In genomic region chr12:110403146-110403974, GRCh38 we compare ENCODE assay signal across 8 cellular contexts. TPM values are rescaled to one million over a fixed set of nuclear protein-coding genes. Genes with fewer than 3 reads are reported as not detected.
DNase-seq lines count a peak whose midpoint lies in the region; ATAC-seq and TF ChIP-seq lines count a peak whose summit lies in the region.

Gene ANAPC7, minus strand, starts transcription at chr12:110403708. Its CDS starts 81 bp downstream, at chr12:110403627.

- intact Hi-C loops in dendritic cell treated with granulocyte-macrophage colony-stimulating factor and Interleukin-4, amounts not matched to agents 40 ng/mL and 50 ng/mL, for 4 days (cut with micrococcal nuclease): no loop called here
- intact Hi-C loops in left lung (cut with DNase I): no loop called here

- TF ChIP-seq CTCF in AG04450 (IDR thresholded peaks at IDR 0.05; ENCODE audit: low read depth, low read length) (no peak), left lung (IDR thresholded peaks at IDR 0.05) (no peak)

- H3K27ac ChIP-seq in AG04450 (ENCODE audit: low read depth, low read length): peak within 1 kb of the TSS; percentile 81
- H3K27ac ChIP-seq in left lung: peak within 1 kb of the TSS; percentile 94 to 96

- peak within 1 kb of the TSS; percentile 92 for H3K4me3 ChIP-seq in AG04450 (ENCODE audit: low read depth, low read length)
- peak within 1 kb of the TSS; percentile 98 to 100 for H3K4me3 ChIP-seq in left lung

- peaks cover 0 to 27% of the 10 kb centered on the region in 2 donors for H3K36me3 ChIP-seq in left lung

- no peaks in the 10 kb centered on the region for H3K9me3 Mint-ChIP-seq in dendritic cell treated with granulocyte-macrophage colony-stimulating factor and Interleukin-4, amounts not matched to agents 40 ng/mL and 50 ng/mL, for 4 days

- DNase-seq in AG04450 (ENCODE audit: low read depth, low spot score) (peak; percentile 79), NCI-H748 treated with DMSO at 0.1 percent for 48 hours (lab: John Stamatoyannopoulos, UW) (peak; percentile 80), left lung (peak; percentile 92 to 97)
- peak; percentile 80 to 85 for DNase-seq in activated CD4-positive, alpha-beta T cell treated with anti-CD3 and anti-CD28 coated beads, Interleukin-2, amount 50 U/mL, for 24 hours (ENCODE audit: low read depth in 1 of 2, low spot score in 1 of 2)
- peak; percentile 78 for DNase-seq in stimulated activated CD4-positive, alpha-beta T cell treated with anti-CD3 and anti-CD28 coated beads, Interleukin-2, amount 100 ng/mL, for 4 hours (ENCODE audit: low read depth)

- H3K4me3 Mint-ChIP-seq in dendritic cell treated with granulocyte-macrophage colony-stimulating factor and Interleukin-4, amounts not matched to agents 40 ng/mL and 50 ng/mL, for 4 days: peak within 1 kb of the TSS; percentile 100

- CTCF ChIA-PET in AG04450 (lab: Charles Lee): interaction anchor here (2.7 kb wide), 1 partner anchor 28 kb away, joined by 14 read pairs; no protein-coding TSS in a partner anchor

- H3K4me1 Mint-ChIP-seq in dendritic cell treated with granulocyte-macrophage colony-stimulating factor and Interleukin-4, amounts not matched to agents 40 ng/mL and 50 ng/mL, for 4 days (ENCODE audit: low read depth): peaks cover 7% of the 10 kb centered on the region

- H3K27me3 Mint-ChIP-seq in dendritic cell treated with granulocyte-macrophage colony-stimulating factor and Interleukin-4, amounts not matched to agents 40 ng/mL and 50 ng/mL, for 4 days: no peaks in the 10 kb centered on the region

- H3K4me1 ChIP-seq in left lung: peaks cover 4 to 14% of the 10 kb centered on the region in 2 donors

- H3K27me3 ChIP-seq in AG04450 (ENCODE audit: control insufficient read depth, insufficient read depth, low read length) (no peaks in the 10 kb centered on the region), left lung (no peaks in the 10 kb centered on the region)

- POLR2A ChIA-PET in AG04450 (lab: Yijun Ruan, JAX): interaction anchor here (0.6 kb wide), 1 partner anchor 10 kb away, joined by 10 read pairs; no protein-coding TSS in a partner anchor

- peaks cover 35% of the 10 kb centered on the region for H3K36me3 Mint-ChIP-seq in dendritic cell treated with granulocyte-macrophage colony-stimulating factor and Interleukin-4, amounts not matched to agents 40 ng/mL and 50 ng/mL, for 4 days (ENCODE audit: low read depth)

- H3K27ac Mint-ChIP-seq in dendritic cell treated with granulocyte-macrophage colony-stimulating factor and Interleukin-4, amounts not matched to agents 40 ng/mL and 50 ng/mL, for 4 days: peak within 1 kb of the TSS; percentile 98

- H3K9me3 ChIP-seq in AG04450 (ENCODE audit: control insufficient read depth, insufficient read depth, low read length) (no peaks in the 10 kb centered on the region; the same call in 1 of the 2 replicates), left lung (no peaks in the 10 kb centered on the region)

- ATAC-seq in GM19043 (IDR thresholded peaks at IDR 0.05; ENCODE audit: low read depth, unreplicated experiment): peak; percentile 66
- peak; percentile 67 for ATAC-seq in HG03521 (IDR thresholded peaks at IDR 0.05; ENCODE audit: unreplicated experiment)
- peak; percentile 99 for ATAC-seq in left lung

RNA-seq across cellular contexts. Expression of gene ANAPC7, which starts in this region (rescaled TPM):
- 48.7 and 58.8 TPM in 2 replicates for polyA plus RNA-seq in AG04450 (2011; rRNA removed)
- 37.0 and 41.7 TPM in 2 replicates for polyA minus RNA-seq in AG04450 (2011; rRNA and poly(A)+ RNA removed)
- 10 to 100 TPM; 48.6 to 49.8 TPM for total RNA-seq in left lung

Comparison
In these comparisons a context has a peak if more than half of its experiments do, and no peak if none do; other contexts are left out.
1. Peak in every context shown above with its lines: DNase-seq, ATAC-seq, H3K4me3 ChIP-seq and H3K27ac ChIP-seq.